3 cellular contexts compared by ENCODE assay signal in the genomic region with DNA sequence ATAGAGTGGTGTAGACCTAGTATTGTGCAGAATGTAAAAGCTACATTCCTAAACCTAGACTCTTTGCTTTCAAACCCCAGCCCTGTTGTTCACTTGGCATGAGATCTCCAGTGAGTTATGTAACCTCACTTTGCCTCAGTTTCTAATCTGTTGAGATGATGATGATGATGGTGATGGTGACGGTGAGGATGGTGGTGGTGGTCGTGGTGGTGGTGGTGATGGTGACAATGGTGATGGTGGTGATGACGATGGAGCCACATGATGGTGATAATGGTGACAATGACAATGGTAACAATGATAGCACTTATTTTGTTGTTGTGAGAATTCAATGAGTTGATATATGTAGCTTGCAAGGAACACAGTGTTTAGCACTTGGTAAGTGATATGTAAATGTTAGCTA.
TF ChIP-seq lines count a peak whose summit lies in the region.

No MANE protein-coding gene starts in this region.

TF ChIP-seq in GM23338, 12 proteins besides CTCF, POLR2A, EP300 and RAD21 (continued from another document):
- TF ChIP-seq EZH2 (IDR thresholded peaks at IDR 0.05; ENCODE audit: low read depth, unreplicated experiment), result no peak

TF ChIP-seq in HEK293, 187 proteins besides CTCF, POLR2A, EP300 and RAD21:
- TF ChIP-seq, protein P1, sequence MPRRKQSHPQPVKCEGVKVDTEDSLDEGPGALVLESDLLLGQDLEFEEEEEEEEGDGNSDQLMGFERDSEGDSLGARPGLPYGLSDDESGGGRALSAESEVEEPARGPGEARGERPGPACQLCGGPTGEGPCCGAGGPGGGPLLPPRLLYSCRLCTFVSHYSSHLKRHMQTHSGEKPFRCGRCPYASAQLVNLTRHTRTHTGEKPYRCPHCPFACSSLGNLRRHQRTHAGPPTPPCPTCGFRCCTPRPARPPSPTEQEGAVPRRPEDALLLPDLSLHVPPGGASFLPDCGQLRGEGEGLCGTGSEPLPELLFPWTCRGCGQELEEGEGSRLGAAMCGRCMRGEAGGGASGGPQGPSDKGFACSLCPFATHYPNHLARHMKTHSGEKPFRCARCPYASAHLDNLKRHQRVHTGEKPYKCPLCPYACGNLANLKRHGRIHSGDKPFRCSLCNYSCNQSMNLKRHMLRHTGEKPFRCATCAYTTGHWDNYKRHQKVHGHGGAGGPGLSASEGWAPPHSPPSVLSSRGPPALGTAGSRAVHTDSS (tag by site-specific recombination; IDR thresholded peaks at IDR 0.05), result peak; percentile 65; the same call in 1 of the 2 replicates
- TF ChIP-seq, protein P2, sequence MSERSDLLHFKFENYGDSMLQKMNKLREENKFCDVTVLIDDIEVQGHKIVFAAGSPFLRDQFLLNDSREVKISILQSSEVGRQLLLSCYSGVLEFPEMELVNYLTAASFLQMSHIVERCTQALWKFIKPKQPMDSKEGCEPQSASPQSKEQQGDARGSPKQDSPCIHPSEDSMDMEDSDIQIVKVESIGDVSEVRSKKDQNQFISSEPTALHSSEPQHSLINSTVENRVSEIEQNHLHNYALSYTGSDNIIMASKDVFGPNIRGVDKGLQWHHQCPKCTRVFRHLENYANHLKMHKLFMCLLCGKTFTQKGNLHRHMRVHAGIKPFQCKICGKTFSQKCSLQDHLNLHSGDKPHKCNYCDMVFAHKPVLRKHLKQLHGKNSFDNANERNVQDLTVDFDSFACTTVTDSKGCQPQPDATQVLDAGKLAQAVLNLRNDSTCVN (tag by site-specific recombination; optimal IDR thresholded peaks at IDR 0.05), result no peak
- no peak for TF ChIP-seq ZNF660 (tag by site-specific recombination; IDR thresholded peaks at IDR 0.05)
TF ChIP-seq in HEK293: peak in this region for 1.

TF ChIP-seq in H1, 55 proteins besides CTCF, POLR2A, EP300 and RAD21 (continued from another document):
- TF ChIP-seq, protein P3, sequence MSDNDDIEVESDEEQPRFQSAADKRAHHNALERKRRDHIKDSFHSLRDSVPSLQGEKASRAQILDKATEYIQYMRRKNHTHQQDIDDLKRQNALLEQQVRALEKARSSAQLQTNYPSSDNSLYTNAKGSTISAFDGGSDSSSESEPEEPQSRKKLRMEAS (IDR thresholded peaks at IDR 0.05), result no peak
- TF ChIP-seq PHF8 (conservative IDR thresholded peaks at IDR 0.05; ENCODE audit: low read depth, low read length) (no peak), CBX8 (IDR thresholded peaks at IDR 0.05; ENCODE audit: borderline replicate concordance, low read depth, low read length) (no peak), CTBP2 (IDR thresholded peaks at IDR 0.05; ENCODE audit: borderline replicate concordance, insufficient read depth, insufficient read length, low read length) (no peak)
- TF ChIP-seq, protein P4, sequence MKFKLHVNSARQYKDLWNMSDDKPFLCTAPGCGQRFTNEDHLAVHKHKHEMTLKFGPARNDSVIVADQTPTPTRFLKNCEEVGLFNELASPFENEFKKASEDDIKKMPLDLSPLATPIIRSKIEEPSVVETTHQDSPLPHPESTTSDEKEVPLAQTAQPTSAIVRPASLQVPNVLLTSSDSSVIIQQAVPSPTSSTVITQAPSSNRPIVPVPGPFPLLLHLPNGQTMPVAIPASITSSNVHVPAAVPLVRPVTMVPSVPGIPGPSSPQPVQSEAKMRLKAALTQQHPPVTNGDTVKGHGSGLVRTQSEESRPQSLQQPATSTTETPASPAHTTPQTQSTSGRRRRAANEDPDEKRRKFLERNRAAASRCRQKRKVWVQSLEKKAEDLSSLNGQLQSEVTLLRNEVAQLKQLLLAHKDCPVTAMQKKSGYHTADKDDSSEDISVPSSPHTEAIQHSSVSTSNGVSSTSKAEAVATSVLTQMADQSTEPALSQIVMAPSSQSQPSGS (IDR thresholded peaks at IDR 0.05; ENCODE audit: low read length), result no peak
